Comparison of ENCODE assay signal across 8 cellular contexts in the genomic region with DNA sequence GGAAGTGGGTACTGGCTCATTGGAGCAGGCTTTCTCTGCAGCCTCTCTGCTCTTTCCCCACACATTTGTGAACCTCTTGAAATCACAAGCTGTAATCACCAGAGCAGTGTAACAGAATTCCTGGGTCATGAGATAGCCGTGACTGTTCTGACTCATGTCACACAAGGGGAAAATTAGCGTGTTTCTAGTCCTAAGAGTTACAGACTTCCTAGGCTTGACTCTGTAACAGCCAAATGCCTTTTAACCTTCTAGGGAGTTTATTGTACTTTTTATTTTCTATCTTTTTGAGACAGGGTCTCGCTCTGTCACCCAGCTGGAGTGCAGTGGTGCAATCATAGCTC. TPM values are rescaled to one million over a fixed set of nuclear protein-coding genes. Genes with fewer than 3 reads are reported as not detected.
DNase-seq lines count a peak whose midpoint lies in the region; ATAC-seq and TF ChIP-seq lines count a peak whose summit lies in the region.

No MANE protein-coding gene starts in this region.

- ATAC-seq in HG03460 (IDR thresholded peaks at IDR 0.05; ENCODE audit: unreplicated experiment) (no peak), HG03097 (IDR thresholded peaks at IDR 0.05; ENCODE audit: low FRiP score, unreplicated experiment) (no peak)

- no peaks in the 10 kb centered on the region for H3K9me3 Mint-ChIP-seq in CD8-positive, alpha-beta memory T cell

- intact Hi-C loops in ovary (cut with DNase I), result no loop called here

- H3K9me3 ChIP-seq in CD8-positive, alpha-beta memory T cell (ENCODE audit: low read length), result no peaks in the 10 kb centered on the region
- H3K9me3 ChIP-seq in mesodermal cell (ENCODE audit: control insufficient read depth, low read length) (no peaks in the 10 kb centered on the region), ovary (no peaks in the 10 kb centered on the region)

- CTCF ChIA-PET in CD8-positive, alpha-beta memory T cell (lab: Charles Lee), result no interaction called here

- no peaks in the 10 kb centered on the region for H3K27me3 ChIP-seq in CD8-positive, alpha-beta memory T cell (ENCODE audit: insufficient read depth, low read length, poor library complexity, severe bottlenecking)
- H3K27me3 ChIP-seq in ovary, result no peaks in the 10 kb centered on the region

- H3K27me3 Mint-ChIP-seq in CD8-positive, alpha-beta memory T cell, result no peaks in the 10 kb centered on the region

- H3K27ac Mint-ChIP-seq in CD8-positive, alpha-beta memory T cell, result peak overlapping the region in 3 of 8 donors; percentile 19 to 71 (median 20)

- DNase-seq in CD8-positive, alpha-beta memory T cell, result no peak
- DNase-seq in HPDE6-E6E7 (ENCODE audit: extremely low spot score) (peak; percentile 32), choroid plexus epithelial cell (ENCODE audit: low read depth) (peak; percentile 88), ovary (no peak), SKM-1 (lab: John Stamatoyannopoulos, UW; ENCODE audit: unreplicated experiment) (no peak)

- 58 to 76% methylated on average over 3 of the region's 3 CpGs for WGBS in mesodermal cell (ENCODE audit: insufficient coverage in 2 of 2), 2 experiments
- 63 to 72% (median 69%) methylated on average over 3 of the region's 3 CpGs for WGBS in ovary, 3 donors

- TF ChIP-seq CTCF in choroid plexus epithelial cell (conservative IDR thresholded peaks at IDR 0.05; ENCODE audit: low read depth, low read length) (no peak), ovary (IDR thresholded peaks at IDR 0.05) (no peak)

- no peak overlapping the region for H3K4me3 Mint-ChIP-seq in CD8-positive, alpha-beta memory T cell

- POLR2A ChIA-PET in CD8-positive, alpha-beta memory T cell (lab: Charles Lee), result no interaction called here

- peak overlapping the region; percentile 20 for H3K27ac ChIP-seq in CD8-positive, alpha-beta memory T cell (ENCODE audit: low read depth, low read length)
- H3K27ac ChIP-seq in mesodermal cell (ENCODE audit: low read depth, low read length, severe bottlenecking) (peak overlapping the region; percentile 98), ovary (no peak overlapping the region)

- no peak for TF ChIP-seq POLR2A in ovary (IDR thresholded peaks at IDR 0.05)

- H3K4me1 Mint-ChIP-seq in CD8-positive, alpha-beta memory T cell, result peaks cover 29 to 49% (median 38%) of the 10 kb centered on the region in 3 donors

- H3K36me3 Mint-ChIP-seq in CD8-positive, alpha-beta memory T cell, result peaks cover 0 to 23% (median 19%) of the 10 kb centered on the region in 3 donors

- H3K36me3 ChIP-seq in CD8-positive, alpha-beta memory T cell (ENCODE audit: insufficient read depth, low read length), result no peaks in the 10 kb centered on the region
- H3K36me3 ChIP-seq in mesodermal cell (ENCODE audit: control insufficient read depth, insufficient read depth, low read length) (no peaks in the 10 kb centered on the region), ovary (no peaks in the 10 kb centered on the region)

- H3K4me1 ChIP-seq in CD8-positive, alpha-beta memory T cell (ENCODE audit: insufficient read depth, low read length), result no peaks in the 10 kb centered on the region
- H3K4me1 ChIP-seq in mesodermal cell (ENCODE audit: control insufficient read depth, insufficient read depth, low read length, poor library complexity, severe bottlenecking) (peaks cover 50% of the 10 kb centered on the region), ovary (ENCODE audit: insufficient read depth) (peaks cover 21% of the 10 kb centered on the region)

- no peak overlapping the region for H3K4me3 ChIP-seq in CD8-positive, alpha-beta memory T cell (ENCODE audit: low read length)
- H3K4me3 ChIP-seq in choroid plexus epithelial cell (ENCODE audit: low read depth, low read length) (no peak overlapping the region), mesodermal cell (ENCODE audit: extremely low read depth, insufficient read depth, low read length, poor library complexity, severe bottlenecking) (no peak overlapping the region), ovary (no peak overlapping the region)

- no peak for TF ChIP-seq EP300 in ovary (IDR thresholded peaks at IDR 0.05)

RNA-seq across cellular contexts. Expression of a gene that starts 54.7 kb away (rescaled TPM):
- total RNA-seq in CD8-positive, alpha-beta memory T cell, result 10 to 100 TPM; 19.7 to 20.0 TPM
- 10.4 TPM for polyA plus RNA-seq in CD8-positive, alpha-beta memory T cell
- 33.3 TPM for polyA plus RNA-seq in mesodermal cell (2013, experiment 1 of 2)
- 26.3 TPM for polyA plus RNA-seq in mesodermal cell (2013, experiment 2 of 2)
- total RNA-seq in ovary, result 10 to 100 TPM; 11.7 to 17.7 (median 14.9) TPM
- polyA plus RNA-seq in ovary, result 10 to 100 TPM in 1 of 2 donors, 1 to 10 TPM in 1; 7.1 to 16.1 TPM

Comparison
In these comparisons a context has a peak if more than half of its experiments do, and no peak if none do; other contexts are left out.
1. DNase-seq: peak in HPDE6-E6E7 (single experiment) and choroid plexus epithelial cell (single experiment); none in CD8-positive, alpha-beta memory T cell (0 of 5), ovary (0 of 5) and SKM-1 (single experiment).
2. H3K27ac ChIP-seq: peak in CD8-positive, alpha-beta memory T cell (single experiment) and mesodermal cell (single experiment); none in ovary (0 of 2).